ENCODE assay signal across 14 cellular contexts in genomic region chr6:31590691-31591090, GRCh38. TPM values are rescaled to one million over a fixed set of nuclear protein-coding genes. Genes with fewer than 3 reads are reported as not detected.
DNase-seq lines count a peak whose midpoint lies in the region; ATAC-seq and TF ChIP-seq lines count a peak whose summit lies in the region.
"Not testable (repeated sequence)": the region's sequence is repeated elsewhere in the genome, so short reads cannot be mapped to it uniquely, and the experiment has no call there.
"Had no signal": no experiment of that assay in that cellular context is flagged by ENCODE, and none has a peak within 500 bp of the region (broad histone marks: within the 10 kb centered on the region; RNA-seq: fewer than 3 reads in every experiment).

No MANE protein-coding gene starts in this region.

- POLR2A ChIA-PET in CD4-positive, alpha-beta memory T cell (lab: Charles Lee; ENCODE audit: partially characterized antibody): interaction anchor here (36.9 kb wide), 1 partner anchor 27 kb away, joined by 3597 read pairs; the partner anchor contains the start of genes ATP6V1G2, DDX39B, LST1 and LTA

- H3K4me1 Mint-ChIP-seq in CD4-positive, alpha-beta memory T cell: peaks cover 45 to 87% (median 66%) of the 10 kb centered on the region in 4 donors
- H3K4me1 Mint-ChIP-seq in T-helper 2 cell treated with Interferon-gamma antibody and Interleukin-4, amounts not matched to agents 5 μg/mL and 100 μg/mL, for 36 hours (ENCODE audit: low read depth): peaks cover 49% of the 10 kb centered on the region
- peaks cover 68% of the 10 kb centered on the region for H3K4me1 Mint-ChIP-seq in activated T-cell treated with anti-CD3 and anti-CD28 coated beads, Interleukin-2, amount 50 U/mL, for 24 hours (ENCODE audit: low read depth)
- H3K4me1 Mint-ChIP-seq in central memory CD8-positive, alpha-beta T cell: peaks cover 59% of the 10 kb centered on the region
- peaks cover 51 to 72% of the 10 kb centered on the region in 2 donors for H3K4me1 Mint-ChIP-seq in natural killer cell

- H3K36me3 Mint-ChIP-seq in CD4-positive, alpha-beta memory T cell; activated T-cell treated with anti-CD3 and anti-CD28 coated beads, Interleukin-2, amount 50 U/mL, for 24 hours (ENCODE audit: low read depth); natural killer cell: not testable (repeated sequence)
- H3K36me3 Mint-ChIP-seq in T-helper 2 cell treated with Interferon-gamma antibody and Interleukin-4, amounts not matched to agents 5 μg/mL and 100 μg/mL, for 36 hours (ENCODE audit: low read depth): peaks cover 14% of the 10 kb centered on the region
- H3K36me3 Mint-ChIP-seq in central memory CD8-positive, alpha-beta T cell (ENCODE audit: insufficient read depth): peaks cover 15% of the 10 kb centered on the region

- H3K9me3 Mint-ChIP-seq in CD4-positive, alpha-beta memory T cell; T-helper 2 cell treated with Interferon-gamma antibody and Interleukin-4, amounts not matched to agents 5 μg/mL and 100 μg/mL, for 36 hours; activated T-cell treated with anti-CD3 and anti-CD28 coated beads, Interleukin-2, amount 50 U/mL, for 24 hours; central memory CD8-positive, alpha-beta T cell; natural killer cell: not testable (repeated sequence)

- not testable (repeated sequence) for TF ChIP-seq CTCF in natural killer cell (IDR thresholded peaks at IDR 0.05)

- intact Hi-C loops in CD4-positive, alpha-beta memory T cell (cut with micrococcal nuclease); natural killer cell (cut with micrococcal nuclease): not testable (repeated sequence)

- not testable (repeated sequence) for H3K27me3 ChIP-seq in CD4-positive, alpha-beta memory T cell (ENCODE audit: insufficient read depth, low read length)

- DNase-seq in CD4-positive, alpha-beta memory T cell; T-helper 2 cell treated with Interferon-gamma antibody and Interleukin-4, amounts not matched to agents 5 μg/mL and 100 μg/mL, for 36 hours (ENCODE audit: low spot score); activated T-cell treated with anti-CD3 and anti-CD28 coated beads, Interleukin-2, amount 50 U/mL, for 24 hours; central memory CD8-positive, alpha-beta T cell (ENCODE audit: low spot score in 2 of 2); natural killer cell: not testable (repeated sequence)

- H3K4me1 ChIP-seq in CD4-positive, alpha-beta memory T cell (ENCODE audit: insufficient read depth, low read length): peaks cover 73% of the 10 kb centered on the region

- CTCF ChIA-PET in CD4-positive, alpha-beta memory T cell (lab: Charles Lee; ENCODE audit: partially characterized antibody): interaction anchor here (19.7 to 19.9 kb wide), 2 partner anchors 10 to 36 kb away, joined by 595 to 962 read pairs; partner anchors contain the start of genes ATP6V1G2, LST1, LTB and NFKBIL1

- H3K27ac Mint-ChIP-seq in CD4-positive, alpha-beta memory T cell: peak overlapping the region in 6 of 7 donors; percentile 43 to 88 (median 76)
- H3K27ac Mint-ChIP-seq in T-helper 2 cell treated with Interferon-gamma antibody and Interleukin-4, amounts not matched to agents 5 μg/mL and 100 μg/mL, for 36 hours: peak overlapping the region; percentile 35
- H3K27ac Mint-ChIP-seq in activated T-cell treated with anti-CD3 and anti-CD28 coated beads, Interleukin-2, amount 50 U/mL, for 24 hours: peak overlapping the region; percentile 26
- peak overlapping the region; percentile 29 for H3K27ac Mint-ChIP-seq in central memory CD8-positive, alpha-beta T cell (ENCODE audit: low read depth)
- peak overlapping the region in 1 of 2 donors; percentile 85 for H3K27ac Mint-ChIP-seq in natural killer cell

- not testable (repeated sequence) for H3K36me3 ChIP-seq in CD4-positive, alpha-beta memory T cell (ENCODE audit: insufficient read depth, low read length)

- not testable (repeated sequence) for H3K4me3 ChIP-seq in CD4-positive, alpha-beta memory T cell (ENCODE audit: low read length in 2 of 2)

- H3K27ac ChIP-seq in CD4-positive, alpha-beta memory T cell (ENCODE audit: low read depth, low read length): not testable (repeated sequence)

- H3K4me3 Mint-ChIP-seq in CD4-positive, alpha-beta memory T cell: peak overlapping the region in 1 of 8 donors; percentile 43
- H3K4me3 Mint-ChIP-seq in T-helper 2 cell treated with Interferon-gamma antibody and Interleukin-4, amounts not matched to agents 5 μg/mL and 100 μg/mL, for 36 hours: peak overlapping the region; percentile 14
- H3K4me3 Mint-ChIP-seq in activated T-cell treated with anti-CD3 and anti-CD28 coated beads, Interleukin-2, amount 50 U/mL, for 24 hours; central memory CD8-positive, alpha-beta T cell: not testable (repeated sequence)
- H3K4me3 Mint-ChIP-seq in natural killer cell: peak overlapping the region; percentile 84

- H3K9me3 ChIP-seq in CD4-positive, alpha-beta memory T cell (ENCODE audit: control insufficient read depth in 1 of 2, low read length in 2 of 2): not testable (repeated sequence)

- not testable (repeated sequence) for ATAC-seq in central memory CD8-positive, alpha-beta T cell (replicated peaks; ENCODE audit: extremely low read depth, poor library complexity, severe bottlenecking); natural killer cell

- not testable (repeated sequence) for H3K27me3 Mint-ChIP-seq in CD4-positive, alpha-beta memory T cell; T-helper 2 cell treated with Interferon-gamma antibody and Interleukin-4, amounts not matched to agents 5 μg/mL and 100 μg/mL, for 36 hours (ENCODE audit: low read depth); activated T-cell treated with anti-CD3 and anti-CD28 coated beads, Interleukin-2, amount 50 U/mL, for 24 hours; central memory CD8-positive, alpha-beta T cell; natural killer cell (ENCODE audit: low read depth in 2 of 2)

RNA-seq across cellular contexts. Expression of gene NCR3, which starts 2.1 kb away (rescaled TPM):
- total RNA-seq in CD4-positive, alpha-beta memory T cell: 1 to 10 TPM; 3.0 to 4.6 TPM
- 10 to 100 TPM; 28.4 to 28.7 TPM for polyA plus RNA-seq in CD4-positive, alpha-beta memory T cell
- 100 to 1,000 TPM; 120 to 173 (median 137) TPM for total RNA-seq in natural killer cell
- total RNA-seq: Daoy, G401, H4, NCI-H460, PC-9, SJCRH30 had no signal
- polyA plus RNA-seq: A549 had no signal

RNA-seq across cellular contexts. Expression of gene LST1, which starts 4.6 kb away (rescaled TPM):
- total RNA-seq in CD4-positive, alpha-beta memory T cell: 10 to 100 TPM; 13.6 to 20.3 TPM
- 10 to 100 TPM; 30.4 to 34.8 TPM for polyA plus RNA-seq in CD4-positive, alpha-beta memory T cell
- 100 to 1,000 TPM in 1 of 3 donors, 10 to 100 TPM in 2; 25.4 to 120 (median 50.5) TPM for total RNA-seq in natural killer cell
- total RNA-seq: G401, H4, NCI-H460, RPMI7951, SJCRH30 had no signal

RNA-seq across cellular contexts. Expression of gene LTB, which starts 8.5 kb away (rescaled TPM):
- 100 to 1,000 TPM; 802 to 835 TPM for total RNA-seq in CD4-positive, alpha-beta memory T cell
- polyA plus RNA-seq in CD4-positive, alpha-beta memory T cell: 1,000 to 10,000 TPM; 2,431 to 3,276 TPM
- total RNA-seq in natural killer cell: 10 to 100 TPM; 17.7 to 42.1 (median 32.6) TPM
- total RNA-seq: H4, NCI-H460, PC-9, RPMI7951, SJCRH30 had no signal

RNA-seq across cellular contexts. Expression of gene TNF, which starts 15.3 kb away (rescaled TPM):
- 10 to 100 TPM; 25.0 to 28.2 TPM for total RNA-seq in CD4-positive, alpha-beta memory T cell
- 10 to 100 TPM in 1 of 2 donors, 1 to 10 TPM in 1; 3.9 to 10.1 TPM for polyA plus RNA-seq in CD4-positive, alpha-beta memory T cell
- 10 to 100 TPM; 24.2 to 60.8 (median 46.9) TPM for total RNA-seq in natural killer cell
- total RNA-seq: H4, NCI-H460, PC-9, SJCRH30 had no signal
- polyA plus RNA-seq: A549 had no signal

RNA-seq across cellular contexts. Expression of gene LTA, which starts 18.6 kb away (rescaled TPM):
- 10 to 100 TPM; 17.3 to 17.5 TPM for total RNA-seq in CD4-positive, alpha-beta memory T cell
- polyA plus RNA-seq in CD4-positive, alpha-beta memory T cell: 10 to 100 TPM; 27.7 to 31.1 TPM
- 10 to 100 TPM in 1 of 3 donors, 1 to 10 TPM in 2; 7.6 to 13.1 (median 8.7) TPM for total RNA-seq in natural killer cell
- total RNA-seq: G401, H4, NCI-H460, PC-9, Right ventricle myocardium inferior, RPMI7951, SJCRH30 had no signal

Comparison
In these comparisons a context has a peak if more than half of its experiments do, and no peak if none do; other contexts are left out.
1. RNA of gene NCR3, which starts 2.1 kb away (total RNA-seq): 120 to 173 TPM in natural killer cell; 3.0 to 4.6 TPM in CD4-positive, alpha-beta memory T cell; every median in the first group is over 10 times any median in the second.
2. RNA of gene LTB, which starts 8.5 kb away (total RNA-seq): 802 to 835 TPM in CD4-positive, alpha-beta memory T cell; 17.7 to 42.1 TPM in natural killer cell; every median in the first group is over 10 times any median in the second.